18 cellular contexts compared by ENCODE assay signal in the genomic region with DNA sequence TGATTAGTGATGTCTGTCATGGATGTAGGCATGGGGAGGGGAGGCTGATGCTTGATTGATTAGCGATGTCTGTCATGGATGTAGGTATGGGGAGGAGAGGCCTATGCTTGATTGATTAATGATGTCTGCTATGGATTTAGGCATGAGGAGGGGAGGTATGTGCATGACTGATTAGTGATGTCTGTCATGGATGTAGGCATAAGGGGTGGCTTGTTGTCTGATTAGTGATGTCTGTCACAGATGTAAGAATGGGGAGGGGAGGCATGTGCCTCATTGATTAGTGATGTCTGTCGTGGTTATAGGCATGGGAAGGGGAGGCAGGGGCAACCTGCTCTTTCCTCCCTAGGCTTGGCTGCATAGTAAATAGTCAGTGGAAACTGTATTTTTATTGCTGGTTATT.
DNase-seq lines count a peak whose midpoint lies in the region; ATAC-seq, FAIRE-seq and TF ChIP-seq lines count a peak whose summit lies in the region.
"Had no signal": no experiment of that assay in that cellular context is flagged by ENCODE, and none has a peak within 500 bp of the region (broad histone marks: within the 10 kb centered on the region; RNA-seq: fewer than 3 reads in every experiment).

No MANE protein-coding gene starts in this region.

- no peak overlapping the region for H2AFZ ChIP-seq in H1 (ENCODE audit: low read length)

- no peak overlapping the region for H3K27ac Mint-ChIP-seq in nephron progenitor cell
- no peak overlapping the region for H3K27ac Mint-ChIP-seq in activated CD4-positive, alpha-beta memory T cell treated with anti-CD3 and anti-CD28 coated beads, Interleukin-2, amount 10 ng/mL, durations not matched to agents 7 days and 5 days
- H3K27ac Mint-ChIP-seq: CD4-positive, CD25-positive, alpha-beta regulatory T cell; CD8-positive, alpha-beta memory T cell had no signal

- H4K5ac ChIP-seq in H1 (ENCODE audit: insufficient read length, low read depth, low read length), result no peak overlapping the region

- 0 out of 2 replicates have a peak overlapping the region, but pooled peaks have one; percentile 73 for H2BK15ac ChIP-seq in H1 (ENCODE audit: low read length)

- H3K79me2 ChIP-seq in H1 (ENCODE audit: control insufficient read depth in 1 of 2, insufficient read depth in 2 of 2, low read length in 2 of 2), result no peaks in the 10 kb centered on the region

- POLR2A ChIA-PET in HEK293 (lab: Yijun Ruan, JAX) (no interaction called here), H1 (lab: Charles Lee; ENCODE audit: partially characterized antibody) (no interaction called here)
- POLR2A ChIA-PET in activated CD4-positive, alpha-beta memory T cell treated with anti-CD3 and anti-CD28 coated beads, Interleukin-2, amount 10 ng/mL, durations not matched to agents 7 days and 5 days (lab: Charles Lee), result no interaction called here

- no peaks in the 10 kb centered on the region for H4K20me1 ChIP-seq in H1 (replicated peaks in 1 of 2; ENCODE audit: control insufficient read depth in 1 of 2, insufficient read depth in 2 of 2, low read length in 2 of 2)

- H2BK20ac ChIP-seq in H1 (ENCODE audit: low read length), result peak overlapping the region; percentile 52; the same call in 1 of the 2 replicates

- H3K27ac ChIP-seq in HEK293 (ENCODE audit: extremely low read depth, low read depth, low read length) (no peak overlapping the region), H1 (ENCODE audit: low read depth, low read length) (no peak overlapping the region)

- H3K27me3 Mint-ChIP-seq in nephron progenitor cell (ENCODE audit: low read depth, poor library complexity), result peaks cover 6% of the 10 kb centered on the region
- H3K27me3 Mint-ChIP-seq in activated CD4-positive, alpha-beta memory T cell treated with anti-CD3 and anti-CD28 coated beads, Interleukin-2, amount 10 ng/mL, durations not matched to agents 7 days and 5 days, result no peaks in the 10 kb centered on the region
- H3K27me3 Mint-ChIP-seq: CD4-positive, CD25-positive, alpha-beta regulatory T cell had no signal

- H3K4ac ChIP-seq in H1 (replicated peaks; ENCODE audit: insufficient read length, low read depth, low read length), result no peak overlapping the region

- H3K27me3 ChIP-seq in H1 (replicated peaks in 1 of 4; ENCODE audit: control insufficient read depth in 3 of 4, extremely low read depth in 1 of 4, insufficient read depth in 3 of 4, low read length in 3 of 4), result no peaks in the 10 kb centered on the region
- H3K27me3 ChIP-seq: BE2C had no signal

- DNase-seq in GM12864 (ENCODE audit: low read depth) (peak; percentile 4), H1 (ENCODE audit: low read depth in 1 of 2, low spot score in 2 of 2) (no peak), nephron progenitor cell (no peak)
- no peak for DNase-seq in activated CD4-positive, alpha-beta memory T cell treated with anti-CD3 and anti-CD28 coated beads, Interleukin-2, amount 10 ng/mL, durations not matched to agents 7 days and 5 days
- DNase-seq: BE2C; C1 segment of cervical spinal cord; CD4-positive, CD25-positive, alpha-beta regulatory T cell; CD8-positive, alpha-beta memory T cell; COR-L47; DMS 273 treated with DMSO at 0.1 percent for 48 hours; H7; IMR-90; Karpas-422; KBM-7 had no signal

- H3K36me3 Mint-ChIP-seq in nephron progenitor cell (ENCODE audit: low read depth), result no peaks in the 10 kb centered on the region
- no peaks in the 10 kb centered on the region for H3K36me3 Mint-ChIP-seq in activated CD4-positive, alpha-beta memory T cell treated with anti-CD3 and anti-CD28 coated beads, Interleukin-2, amount 10 ng/mL, durations not matched to agents 7 days and 5 days (ENCODE audit: low read depth)
- H3K36me3 Mint-ChIP-seq: CD4-positive, CD25-positive, alpha-beta regulatory T cell; CD8-positive, alpha-beta memory T cell had no signal

- TF ChIP-seq EP300 in H1 (IDR thresholded peaks at IDR 0.05; ENCODE audit: borderline replicate concordance in 1 of 2, low read depth in 2 of 2, low read length in 2 of 2), result no peak

- H3K4me3 Mint-ChIP-seq in nephron progenitor cell, result peak overlapping the region; percentile 3
- no peak overlapping the region for H3K4me3 Mint-ChIP-seq in activated CD4-positive, alpha-beta memory T cell treated with anti-CD3 and anti-CD28 coated beads, Interleukin-2, amount 10 ng/mL, durations not matched to agents 7 days and 5 days
- H3K4me3 Mint-ChIP-seq: CD4-positive, CD25-positive, alpha-beta regulatory T cell; CD8-positive, alpha-beta memory T cell had no signal

- no peak for TF ChIP-seq POLR2A in H1 (IDR thresholded peaks at IDR 0.05; ENCODE audit: control extremely low read depth in 1 of 2, low read depth in 2 of 2, low read length in 2 of 2)

- peak overlapping the region; percentile 34 for H4K91ac ChIP-seq in H1 (replicated peaks; ENCODE audit: insufficient read length, low read length)

- H2BK5ac ChIP-seq in H1 (ENCODE audit: low read depth, low read length), result no peak overlapping the region

- 0 out of 2 replicates have a peak overlapping the region, but pooled peaks have one; percentile 54 for H2AK5ac ChIP-seq in H1 (ENCODE audit: low read depth, low read length)

- no peak overlapping the region for H3K23ac ChIP-seq in H1 (ENCODE audit: insufficient read length)

- H4K8ac ChIP-seq in H1 (ENCODE audit: extremely low read depth, insufficient read depth, low read length), result no peak overlapping the region

- H3K4me1 ChIP-seq in HEK293 (ENCODE audit: control insufficient read depth, insufficient read depth, low read length) (no peaks in the 10 kb centered on the region), H1 (replicated peaks in 1 of 4; ENCODE audit: control insufficient read depth in 3 of 4, insufficient read depth in 4 of 4, low read length in 3 of 4) (peaks cover 4 to 12% (median 7%) of the 10 kb centered on the region in 4 experiments)
- H3K4me1 ChIP-seq: BE2C had no signal

- H3K4me3 ChIP-seq in GM12864 (ENCODE audit: low read depth, low read length) (no peak overlapping the region), HEK293 (ENCODE audit: low read depth, low read length) (no peak overlapping the region), H1 (ENCODE audit: extremely low read depth in 1 of 4, insufficient read depth in 2 of 4, low read depth in 3 of 4, low read length in 4 of 4) (no peak overlapping the region)

- no peak for TF ChIP-seq CTCF in GM12864 (IDR thresholded peaks at IDR 0.05; ENCODE audit: low read depth, low read length, missing control alignments)
- TF ChIP-seq CTCF in HEK293 (tag by site-specific recombination; IDR thresholded peaks at IDR 0.05), result no peak
- TF ChIP-seq CTCF in H1 (IDR thresholded peaks at IDR 0.05; ENCODE audit: control extremely low read depth in 1 of 3, insufficient read depth in 1 of 3, low read depth in 1 of 3, low read length in 3 of 3), result no peak
- TF ChIP-seq CTCF in nephron progenitor cell (IDR thresholded peaks at IDR 0.05), result no peak

- H3K56ac ChIP-seq in H1 (replicated peaks; ENCODE audit: insufficient read length, low read depth, low read length), result no peak overlapping the region

- TF ChIP-seq RAD21 in H1 (IDR thresholded peaks at IDR 0.05 in 1 of 2, conservative IDR thresholded peaks at IDR 0.05 in 1 of 2; ENCODE audit: low read depth in 2 of 2, low read length in 2 of 2), result no peak

- H3K36me3 ChIP-seq in HEK293 (ENCODE audit: control insufficient read depth in 2 of 2, insufficient read depth in 1 of 2, low read length in 2 of 2) (no peaks in the 10 kb centered on the region), H1 (ENCODE audit: control insufficient read depth in 2 of 4, insufficient read depth in 4 of 4, low read length in 3 of 4) (no peaks in the 10 kb centered on the region)
- H3K36me3 ChIP-seq: BE2C had no signal

- no peak overlapping the region for H3K18ac ChIP-seq in H1 (ENCODE audit: extremely low read depth, low read length)

- H3K4me2 ChIP-seq in H1 (ENCODE audit: insufficient read depth in 1 of 2, low read depth in 2 of 2, low read length in 2 of 2), result no peak overlapping the region; a peak in 1 of 4 replicates

- CTCF ChIA-PET in HEK293 (lab: Yijun Ruan, JAX), result interaction anchor here (0.8 kb wide), 1 partner anchor 12 kb away, joined by 3 read pairs; no protein-coding TSS in a partner anchor
- CTCF ChIA-PET in H1 (lab: Charles Lee; ENCODE audit: partially characterized antibody), result interaction anchor here (1.0 kb wide), 1 partner anchor 60 kb away, joined by 3 read pairs; no protein-coding TSS in a partner anchor
- CTCF ChIA-PET in activated CD4-positive, alpha-beta memory T cell treated with anti-CD3 and anti-CD28 coated beads, Interleukin-2, amount 10 ng/mL, durations not matched to agents 7 days and 5 days (lab: Charles Lee), result no interaction called here

- peaks cover 16% of the 10 kb centered on the region for H3K9me3 Mint-ChIP-seq in nephron progenitor cell
- peaks cover 5% of the 10 kb centered on the region for H3K9me3 Mint-ChIP-seq in activated CD4-positive, alpha-beta memory T cell treated with anti-CD3 and anti-CD28 coated beads, Interleukin-2, amount 10 ng/mL, durations not matched to agents 7 days and 5 days

- no peaks in the 10 kb centered on the region for H3K79me1 ChIP-seq in H1 (ENCODE audit: low read depth, low read length)

- peak overlapping the region; percentile 56 for H2BK12ac ChIP-seq in H1 (ENCODE audit: low read depth, low read length)

- H3K9me3 ChIP-seq in HEK293 (ENCODE audit: control insufficient read depth, insufficient read depth, low read depth, low read length) (no peaks in the 10 kb centered on the region), H1 (ENCODE audit: insufficient read depth in 2 of 2, low read depth in 1 of 2, low read length in 1 of 2) (peaks cover 0 to 6% of the 10 kb centered on the region in 2 experiments; a peak in 2 of 4 replicates)
- H3K9me3 ChIP-seq: BE2C had no signal

- FAIRE-seq in H1 (lab: Jason Lieb, UNC), result no peak
- FAIRE-seq: G401.6 had no signal

- ATAC-seq in HG03521 (IDR thresholded peaks at IDR 0.05; ENCODE audit: unreplicated experiment), result no peak
- ATAC-seq: HCT116 had no signal

- H2BK120ac ChIP-seq in H1 (replicated peaks; ENCODE audit: low read depth, low read length), result no peak overlapping the region

- 89% methylated on average over 2 of the region's 2 CpGs; no CpG with 5 or more reads in 1 of the 2 experiments for WGBS in H1 (ENCODE audit: extremely low coverage in 1 of 2, insufficient coverage in 1 of 2, insufficient read length in 1 of 2, insufficient replicate concordance in 2 of 2, low coverage in 1 of 2, low lambda C conversion rate in 2 of 2, missing lambda C conversion rate in 1 of 2), 2 experiments

- no peaks in the 10 kb centered on the region for H3K23me2 ChIP-seq in H1 (ENCODE audit: low read depth, low read length)

- H3K4me1 Mint-ChIP-seq in nephron progenitor cell, result peaks cover 69% of the 10 kb centered on the region
- no peaks in the 10 kb centered on the region for H3K4me1 Mint-ChIP-seq in activated CD4-positive, alpha-beta memory T cell treated with anti-CD3 and anti-CD28 coated beads, Interleukin-2, amount 10 ng/mL, durations not matched to agents 7 days and 5 days
- H3K4me1 Mint-ChIP-seq: CD4-positive, CD25-positive, alpha-beta regulatory T cell; CD8-positive, alpha-beta memory T cell had no signal

- no peak overlapping the region for H3K9ac ChIP-seq in H1 (replicated peaks in 1 of 4; ENCODE audit: extremely low read depth in 1 of 4, low read depth in 3 of 4, low read length in 3 of 4)

- no peak overlapping the region for H3K14ac ChIP-seq in H1 (ENCODE audit: insufficient read length)

TF ChIP-seq in HEK293, 187 proteins besides CTCF, POLR2A, EP300 and RAD21 (continues in another document):
- TF ChIP-seq ZNF510 (tag by site-specific recombination; IDR thresholded peaks at IDR 0.05; ENCODE audit: insufficient replicate concordance), result no peak
